ENCODE assay signal across 8 cellular contexts in genomic region chr6:117605169-117605826, GRCh38. TPM values are rescaled to one million over a fixed set of nuclear protein-coding genes. Genes with fewer than 3 reads are reported as not detected.
DNase-seq lines count a peak whose midpoint lies in the region; ATAC-seq, FAIRE-seq and TF ChIP-seq lines count a peak whose summit lies in the region.

No MANE protein-coding gene starts in this region.

- TF ChIP-seq CTCF in AG09319 (IDR thresholded peaks at IDR 0.05; ENCODE audit: low read depth, low read length) (peak; percentile 80), astrocyte of the cerebellum (IDR thresholded peaks at IDR 0.05; ENCODE audit: low read depth, low read length, missing control alignments) (peak; percentile 82)

- peak; percentile 85 for FAIRE-seq in GM12892 (lab: Jason Lieb, UNC)

- peak; percentile 38 for ATAC-seq in HG02588 (IDR thresholded peaks at IDR 0.05; ENCODE audit: unreplicated experiment)

- no peak overlapping the region for H3K4me3 ChIP-seq in astrocyte of the cerebellum (ENCODE audit: low read depth, low read length)

- in situ Hi-C loops in astrocyte of the cerebellum (cut with HindIII; ENCODE audit: low sequenced_read_pairs), result no loop called here

- peak; percentile 56 for DNase-seq in AG09319 (ENCODE audit: extremely low read depth, low read depth)
- DNase-seq in GM12892 (ENCODE audit: insufficient read length), result no peak
- peak; percentile 65 for DNase-seq in M059J (ENCODE audit: low read depth)
- DNase-seq in RPMI8226, result peak; percentile 47
- peak; percentile 76 for DNase-seq in astrocyte of the cerebellum (ENCODE audit: low read depth)
- DNase-seq in inferior parietal cortex (ENCODE audit: extremely low spot score), result peak; percentile 73
- peak; percentile 27 for DNase-seq in stimulated activated CD8-positive, alpha-beta memory T cell treated with anti-CD3 and anti-CD28 coated beads, Interleukin-12 subunit alpha, Interleukin-12 subunit beta, amount 100 ng/mL, for 1 hour (ENCODE audit: low read depth)

- no peak for TF ChIP-seq POLR2A in GM12892 (IDR thresholded peaks at IDR 0.05; ENCODE audit: low read depth, low read length)

RNA-seq across cellular contexts. Expression of gene GOPC, which starts 3.0 kb away (rescaled TPM):
- 19.5 TPM for polyA plus RNA-seq in GM12892 (2012; ENCODE audit: missing spikeins)
- 23.0 and 37.7 TPM in 2 replicates for total RNA-seq in M059J (2014; rRNA removed; shearing (Covaris generic))
